Comparison of ENCODE assay signal across 8 cellular contexts in genomic region chr11:119168471-119169271, GRCh38. TPM values are rescaled to one million over a fixed set of nuclear protein-coding genes. Genes with fewer than 3 reads are reported as not detected.
DNase-seq lines count a peak whose midpoint lies in the region; ATAC-seq and TF ChIP-seq lines count a peak whose summit lies in the region.

Gene NLRX1 (plus strand): TSS chr11:119168725. CDS start chr11:119171404, 2,679 bp downstream.

- H3K9me3 Mint-ChIP-seq in endodermal cell = no peaks in the 10 kb centered on the region

- H3K9me3 ChIP-seq in BE2C (no peaks in the 10 kb centered on the region), endodermal cell (ENCODE audit: control insufficient read depth, low read length) (no peaks in the 10 kb centered on the region), mesodermal cell (ENCODE audit: control insufficient read depth, low read length) (no peaks in the 10 kb centered on the region)

- no peaks in the 10 kb centered on the region for H3K36me3 Mint-ChIP-seq in endodermal cell (ENCODE audit: low read depth)

- TF ChIP-seq CTCF in BE2C (IDR thresholded peaks at IDR 0.05; ENCODE audit: low read depth, low read length) (peak; percentile 91), endodermal cell (conservative IDR thresholded peaks at IDR 0.05) (peak; percentile 86)

- H3K4me3 ChIP-seq in BE2C (ENCODE audit: low read depth, low read length) = peak within 1 kb of the TSS; percentile 73
- peak within 1 kb of the TSS; percentile 83 for H3K4me3 ChIP-seq in endodermal cell (ENCODE audit: low read length)
- peak within 1 kb of the TSS; percentile 55 for H3K4me3 ChIP-seq in mesodermal cell (ENCODE audit: extremely low read depth, insufficient read depth, low read length, poor library complexity, severe bottlenecking)

- peak within 1 kb of the TSS; percentile 99 for H3K27ac Mint-ChIP-seq in endodermal cell

- H3K4me1 ChIP-seq in BE2C (no peaks in the 10 kb centered on the region), endodermal cell (ENCODE audit: control insufficient read depth, insufficient read depth, low read length) (no peaks in the 10 kb centered on the region), mesodermal cell (ENCODE audit: control insufficient read depth, insufficient read depth, low read length, poor library complexity, severe bottlenecking) (peaks cover 9% of the 10 kb centered on the region)

- DNase-seq in BE2C (peak; percentile 86), NCI-H748 (lab: John Stamatoyannopoulos, UW; ENCODE audit: unreplicated experiment) (peak; percentile 76), endodermal cell (peak; percentile 94)
- peak; percentile 66 to 75 (median 69) for DNase-seq in activated CD8-positive, alpha-beta memory T cell treated with anti-CD3 and anti-CD28 coated beads for 48 hours (ENCODE audit: low read depth in 2 of 3, low spot score in 2 of 3)
- peak; percentile 58 for DNase-seq in stimulated activated CD8-positive, alpha-beta memory T cell treated with anti-CD3 and anti-CD28 coated beads, Interleukin-15, amount 100 ng/mL, for 24 hours (ENCODE audit: low read depth)

- peaks cover 8% of the 10 kb centered on the region for H3K4me1 Mint-ChIP-seq in endodermal cell

- 3 to 4% methylated on average over 13 to 63 of the region's 63 CpGs for WGBS in endodermal cell (ENCODE audit: insufficient coverage in 1 of 2, insufficient read length in 1 of 2), 2 experiments
- 0 to 1% methylated on average over 42 to 53 of the region's 63 CpGs for WGBS in mesodermal cell (ENCODE audit: insufficient coverage in 2 of 2), 2 experiments

- peak within 1 kb of the TSS; percentile 70 for H3K27ac ChIP-seq in endodermal cell (ENCODE audit: low read depth, low read length)
- H3K27ac ChIP-seq in mesodermal cell (ENCODE audit: low read depth, low read length, severe bottlenecking) = peak within 1 kb of the TSS; percentile 87

- no peaks in the 10 kb centered on the region for H3K27me3 ChIP-seq in BE2C
- H3K27me3 ChIP-seq in endodermal cell (ENCODE audit: control insufficient read depth, insufficient read depth, low read length, poor library complexity, severe bottlenecking) = no peaks in the 10 kb centered on the region

- ATAC-seq in GM19035 (IDR thresholded peaks at IDR 0.05; ENCODE audit: unreplicated experiment) (peak; percentile 87), HG03354 (IDR thresholded peaks at IDR 0.05; ENCODE audit: poor library complexity, severe bottlenecking, unreplicated experiment) (peak; percentile 89)

- peak within 1 kb of the TSS; percentile 84 for H3K4me3 Mint-ChIP-seq in endodermal cell

- peak within 1 kb of the TSS; percentile 93 for H3K9ac ChIP-seq in endodermal cell (ENCODE audit: extremely low read depth, low read length, poor library complexity, severe bottlenecking)

- no peaks in the 10 kb centered on the region for H3K27me3 Mint-ChIP-seq in endodermal cell (ENCODE audit: insufficient read depth)

- H3K36me3 ChIP-seq in BE2C (no peaks in the 10 kb centered on the region), endodermal cell (ENCODE audit: control insufficient read depth, insufficient read depth, low read length) (no peaks in the 10 kb centered on the region), mesodermal cell (ENCODE audit: control insufficient read depth, insufficient read depth, low read length) (no peaks in the 10 kb centered on the region)

RNA-seq across cellular contexts. Expression of gene NLRX1, which starts in this region (rescaled TPM):
- 6.8 TPM for polyA plus RNA-seq in BE2C (2012; ENCODE audit: insufficient read depth, insufficient read length, low read depth)
- total RNA-seq in endodermal cell = 10 to 100 TPM; 21.8 to 29.6 TPM
- polyA plus RNA-seq in endodermal cell (2013, experiment 1 of 2) = 11.7 TPM
- 9.7 TPM for polyA plus RNA-seq in endodermal cell (2013, experiment 2 of 2)
- 11.2 TPM for polyA plus RNA-seq in mesodermal cell (2013, experiment 1 of 2)
- polyA plus RNA-seq in mesodermal cell (2013, experiment 2 of 2) = 9.3 TPM

Comparison
In these comparisons a context has a peak if more than half of its experiments do, and no peak if none do; other contexts are left out.
1. Peak in every context shown above with its lines: DNase-seq, ATAC-seq, H3K4me3 ChIP-seq and H3K27ac ChIP-seq.